In the genomic region with DNA sequence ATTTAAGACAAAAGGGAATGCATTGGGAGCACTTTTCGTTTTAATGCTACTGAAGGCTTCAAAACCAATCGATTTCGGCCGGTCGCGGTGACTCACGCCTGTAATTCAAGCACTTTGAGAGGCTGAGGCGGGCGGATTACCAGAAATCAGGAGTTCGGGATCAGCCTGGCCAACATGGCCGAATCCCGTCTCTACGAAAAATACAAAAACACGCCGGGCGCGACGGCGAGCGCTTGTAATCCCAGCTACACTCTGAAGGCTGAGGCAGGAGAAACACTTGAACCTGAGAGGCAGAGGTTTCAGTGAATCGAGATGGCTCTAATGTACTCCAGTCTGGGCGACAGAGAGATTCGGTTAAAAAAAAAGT, we compare ENCODE assay signal across 2 cellular contexts.
TF ChIP-seq lines count a peak whose summit lies in the region.

No MANE protein-coding gene starts in this region.

TF ChIP-seq in IMR-90, 13 proteins besides CTCF, POLR2A, EP300 and RAD21:
- TF ChIP-seq CEBPB (IDR thresholded peaks at IDR 0.05; ENCODE audit: low read depth, low read length), result no peak
- TF ChIP-seq MAZ (IDR thresholded peaks at IDR 0.05; ENCODE audit: borderline replicate concordance, low read depth, low read length), result no peak
- no peak for TF ChIP-seq CHD1 (IDR thresholded peaks at IDR 0.05; ENCODE audit: low read depth, low read length)
- TF ChIP-seq BHLHE40 (IDR thresholded peaks at IDR 0.05; ENCODE audit: low read depth, low read length), result no peak
- no peak for TF ChIP-seq RCOR1 (IDR thresholded peaks at IDR 0.05; ENCODE audit: insufficient replicate concordance, low read length)
- no peak for TF ChIP-seq SMC3 (IDR thresholded peaks at IDR 0.05; ENCODE audit: low read depth, low read length)
- no peak for TF ChIP-seq FOS (IDR thresholded peaks at IDR 0.05; ENCODE audit: low read depth, low read length)
- no peak for TF ChIP-seq MXI1 (IDR thresholded peaks at IDR 0.05; ENCODE audit: borderline replicate concordance, low read depth, low read length)
- TF ChIP-seq USF2 (IDR thresholded peaks at IDR 0.05; ENCODE audit: low read depth, low read length), result no peak
- TF ChIP-seq, protein P1, sequence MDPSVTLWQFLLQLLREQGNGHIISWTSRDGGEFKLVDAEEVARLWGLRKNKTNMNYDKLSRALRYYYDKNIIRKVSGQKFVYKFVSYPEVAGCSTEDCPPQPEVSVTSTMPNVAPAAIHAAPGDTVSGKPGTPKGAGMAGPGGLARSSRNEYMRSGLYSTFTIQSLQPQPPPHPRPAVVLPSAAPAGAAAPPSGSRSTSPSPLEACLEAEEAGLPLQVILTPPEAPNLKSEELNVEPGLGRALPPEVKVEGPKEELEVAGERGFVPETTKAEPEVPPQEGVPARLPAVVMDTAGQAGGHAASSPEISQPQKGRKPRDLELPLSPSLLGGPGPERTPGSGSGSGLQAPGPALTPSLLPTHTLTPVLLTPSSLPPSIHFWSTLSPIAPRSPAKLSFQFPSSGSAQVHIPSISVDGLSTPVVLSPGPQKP (IDR thresholded peaks at IDR 0.05; ENCODE audit: borderline replicate concordance, low read depth, low read length), result no peak
- no peak for TF ChIP-seq RFX5 (IDR thresholded peaks at IDR 0.05; ENCODE audit: low read depth, low read length)
- TF ChIP-seq MAFK (IDR thresholded peaks at IDR 0.05; ENCODE audit: low read depth, low read length), result no peak
- TF ChIP-seq NFE2L2 (IDR thresholded peaks at IDR 0.05; ENCODE audit: low read depth, low read length), result no peak

TF ChIP-seq in endothelial cell of umbilical vein, 7 proteins besides CTCF, POLR2A, EP300 and RAD21:
- TF ChIP-seq GATA2 (IDR thresholded peaks at IDR 0.05; ENCODE audit: insufficient read depth, insufficient read length, low read depth, low read length) (no peak), JUN (IDR thresholded peaks at IDR 0.05; ENCODE audit: borderline replicate concordance, insufficient read depth, insufficient read length, low read depth) (no peak), FOS (IDR thresholded peaks at IDR 0.05; ENCODE audit: borderline replicate concordance, insufficient read depth, low read length) (no peak), MYC (IDR thresholded peaks at IDR 0.05; ENCODE audit: low read depth, low read length) (no peak), EZH2 (IDR thresholded peaks at IDR 0.05; ENCODE audit: borderline replicate concordance, low read depth, low read length, severe bottlenecking) (no peak), POLR2AphosphoS5 (IDR thresholded peaks at IDR 0.05; ENCODE audit: insufficient read depth, low read depth, low read length) (no peak)
- TF ChIP-seq, protein P2, sequence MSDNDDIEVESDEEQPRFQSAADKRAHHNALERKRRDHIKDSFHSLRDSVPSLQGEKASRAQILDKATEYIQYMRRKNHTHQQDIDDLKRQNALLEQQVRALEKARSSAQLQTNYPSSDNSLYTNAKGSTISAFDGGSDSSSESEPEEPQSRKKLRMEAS (IDR thresholded peaks at IDR 0.05; ENCODE audit: insufficient read depth, insufficient read length), result no peak
